In genomic region chr6:53159558-53159957, GRCh38 we compare ENCODE assay signal across 16 cellular contexts. TPM values are rescaled to one million over a fixed set of nuclear protein-coding genes. Genes with fewer than 3 reads are reported as not detected.
DNase-seq lines count a peak whose midpoint lies in the region; TF ChIP-seq lines count a peak whose summit lies in the region.
"Had no signal": no experiment of that assay in that cellular context is flagged by ENCODE, and none has a peak within 500 bp of the region (broad histone marks: within the 10 kb centered on the region; RNA-seq: fewer than 3 reads in every experiment).

No MANE protein-coding gene starts in this region.

- H3K27me3 ChIP-seq in spleen (replicated peaks in 1 of 7): no peaks in the 10 kb centered on the region

- DNase-seq in AG10803 (ENCODE audit: low read depth) (peak; percentile 25), H4 (ENCODE audit: low spot score) (peak; percentile 53), RKO (ENCODE audit: low spot score) (peak; percentile 10), fibroblast of villous mesenchyme (ENCODE audit: low read depth) (peak; percentile 17), OCI-M1 (lab: John Stamatoyannopoulos, UW) (no peak), spleen (no peak)
- no peak for DNase-seq in activated CD4-positive, alpha-beta T cell treated with anti-CD3 and anti-CD28 coated beads, Interleukin-2, amount 10 ng/mL, durations not matched to agents 24 days and 14 days
- DNase-seq: activated CD8-positive, alpha-beta T cell treated with anti-CD3 and anti-CD28 coated beads, Interleukin-2, amount 10 ng/mL, durations not matched to agents 7 days and 5 days; amygdala; glutamatergic neuron; immature natural killer cell; natural killer cell; NCI-H1105; NCI-H446 treated with DMSO at 0.1 percent for 48 hours had no signal

- H3K27me3 Mint-ChIP-seq in activated CD4-positive, alpha-beta T cell treated with anti-CD3 and anti-CD28 coated beads, Interleukin-2, amount 10 ng/mL, durations not matched to agents 24 days and 14 days: no peaks in the 10 kb centered on the region

- H3K27ac ChIP-seq in spleen: no peak overlapping the region
- H3K27ac ChIP-seq: C4-2B, prostate gland had no signal

- H3K9me3 ChIP-seq in spleen: peaks cover 0 to 4% (median 0%) of the 10 kb centered on the region in 8 donors
- H3K9me3 ChIP-seq: prostate gland had no signal

- H3K4me3 Mint-ChIP-seq in activated CD4-positive, alpha-beta T cell treated with anti-CD3 and anti-CD28 coated beads, Interleukin-2, amount 10 ng/mL, durations not matched to agents 24 days and 14 days: no peak overlapping the region
- H3K4me3 Mint-ChIP-seq: activated CD8-positive, alpha-beta T cell treated with anti-CD3 and anti-CD28 coated beads, Interleukin-2, amount 10 ng/mL, durations not matched to agents 7 days and 5 days; immature natural killer cell; natural killer cell had no signal

- H3K36me3 Mint-ChIP-seq in activated CD4-positive, alpha-beta T cell treated with anti-CD3 and anti-CD28 coated beads, Interleukin-2, amount 10 ng/mL, durations not matched to agents 24 days and 14 days (ENCODE audit: low read depth): no peaks in the 10 kb centered on the region
- H3K36me3 Mint-ChIP-seq: immature natural killer cell, natural killer cell had no signal

- H3K4me1 Mint-ChIP-seq in activated CD4-positive, alpha-beta T cell treated with anti-CD3 and anti-CD28 coated beads, Interleukin-2, amount 10 ng/mL, durations not matched to agents 24 days and 14 days: peaks cover 4% of the 10 kb centered on the region

- no peaks in the 10 kb centered on the region for H3K36me3 ChIP-seq in spleen
- H3K36me3 ChIP-seq: prostate gland had no signal

- TF ChIP-seq POLR2A in spleen (IDR thresholded peaks at IDR 0.05): no peak

- intact Hi-C loops in spleen (cut with DNase I; ENCODE audit: low total_unique reads): no loop called here
- intact Hi-C loops in activated CD4-positive, alpha-beta T cell treated with anti-CD3 and anti-CD28 coated beads, Interleukin-2, amount 10 ng/mL, durations not matched to agents 24 days and 14 days (cut with micrococcal nuclease): no loop called here

- peaks cover 0 to 8% (median 5%) of the 10 kb centered on the region in 6 donors for H3K4me1 ChIP-seq in spleen
- H3K4me1 ChIP-seq: prostate gland had no signal

- 60 to 78% (median 67%) methylated on average over 2 of the region's 2 CpGs for WGBS in spleen, 5 donors

- no peaks in the 10 kb centered on the region for H3K9me3 Mint-ChIP-seq in activated CD4-positive, alpha-beta T cell treated with anti-CD3 and anti-CD28 coated beads, Interleukin-2, amount 10 ng/mL, durations not matched to agents 24 days and 14 days
- H3K9me3 Mint-ChIP-seq: immature natural killer cell, natural killer cell had no signal

- TF ChIP-seq CTCF in AG10803 (conservative IDR thresholded peaks at IDR 0.05; ENCODE audit: low read length) (no peak), fibroblast of villous mesenchyme (IDR thresholded peaks at IDR 0.05; ENCODE audit: insufficient read depth, low read depth, low read length) (no peak), spleen (IDR thresholded peaks at IDR 0.05 in 8 of 11, conservative IDR thresholded peaks at IDR 0.05 in 3 of 11) (no peak)

- no peak overlapping the region for H3K4me3 ChIP-seq in AG10803 (ENCODE audit: low read length)
- no peak overlapping the region for H3K4me3 ChIP-seq in fibroblast of villous mesenchyme (ENCODE audit: low read depth, low read length)
- no peak overlapping the region for H3K4me3 ChIP-seq in spleen
- H3K4me3 ChIP-seq: prostate gland had no signal

- no peak overlapping the region for H3K27ac Mint-ChIP-seq in activated CD4-positive, alpha-beta T cell treated with anti-CD3 and anti-CD28 coated beads, Interleukin-2, amount 10 ng/mL, durations not matched to agents 24 days and 14 days
- H3K27ac Mint-ChIP-seq: activated CD8-positive, alpha-beta T cell treated with anti-CD3 and anti-CD28 coated beads, Interleukin-2, amount 10 ng/mL, durations not matched to agents 7 days and 5 days; immature natural killer cell; natural killer cell had no signal

RNA-seq across cellular contexts. Expression of gene GCM1, which starts 10.9 kb away (rescaled TPM):
- total RNA-seq in H4 (2014; rRNA removed; shearing (Covaris generic)): not detected in 2 replicates
- total RNA-seq in fibroblast of villous mesenchyme: not detected in 2 replicates
- total RNA-seq in spleen: 1 to 10 TPM in 2 of 7 donors, under 1 TPM in 4, not detected in 1; 0.13 to 1.9 (median 0.42) TPM
- under 1 TPM; 0.05 to 0.22 (median 0.06) TPM for polyA plus RNA-seq in spleen
- not detected in 2 replicates for total RNA-seq in activated CD4-positive, alpha-beta T cell treated with anti-CD3 and anti-CD28 coated beads, Interleukin-2, amount 10 ng/mL, durations not matched to agents 24 days and 14 days
- total RNA-seq: activated CD8-positive, alpha-beta T cell treated with anti-CD3 and anti-CD28 coated beads, Interleukin-2, amount 10 ng/mL, durations not matched to agents 7 days and 5 days had no signal
- polyA plus RNA-seq: immature natural killer cell had no signal

Comparison
In these comparisons a context has a peak if more than half of its experiments do, and no peak if none do; other contexts are left out.
1. DNase-seq: peak in AG10803 (single experiment), H4 (single experiment), RKO (single experiment) and fibroblast of villous mesenchyme (single experiment); none in OCI-M1 (single experiment), spleen (single experiment) and activated CD4-positive, alpha-beta T cell treated with anti-CD3 and anti-CD28 coated beads, Interleukin-2, amount 10 ng/mL, durations not matched to agents 24 days and 14 days (single experiment).